ENCODE assay signal across 16 cellular contexts in genomic region chr4:156228706-156229105, GRCh38.
DNase-seq lines count a peak whose midpoint lies in the region; ATAC-seq and TF ChIP-seq lines count a peak whose summit lies in the region.
"Had no signal": no experiment of that assay in that cellular context is flagged by ENCODE, and none has a peak within 500 bp of the region (broad histone marks: within the 10 kb centered on the region; RNA-seq: fewer than 3 reads in every experiment).

No MANE protein-coding gene starts in this region.

- H3K9me2 ChIP-seq in GM23248 (ENCODE audit: insufficient read depth) (no peaks in the 10 kb centered on the region), PC-3 (replicated peaks; ENCODE audit: low read length) (no peaks in the 10 kb centered on the region)

- POLR2A ChIA-PET in PC-3 (lab: Charles Lee; ENCODE audit: unreplicated experiment) = no interaction called here

- intact Hi-C loops in PC-3 (cut with micrococcal nuclease) = no loop called here

- H3K4me1 ChIP-seq in GM23248 (ENCODE audit: insufficient read depth) (no peaks in the 10 kb centered on the region), PC-3 (ENCODE audit: insufficient read depth, low read length) (peaks cover 3% of the 10 kb centered on the region; the same call in 1 of the 2 replicates), smooth muscle cell (ENCODE audit: low read depth) (no peaks in the 10 kb centered on the region)
- H3K4me1 ChIP-seq: A549; BLaER1 treated with 17β-estradiol and CSF1 and Interleukin-3, amounts not matched to agents 10 nM and 100 nM had no signal

- TF ChIP-seq CTCF in PC-3 (conservative IDR thresholded peaks at IDR 0.05; ENCODE audit: low read depth, low read length) = no peak
- TF ChIP-seq CTCF in foreskin fibroblast (IDR thresholded peaks at IDR 0.05; ENCODE audit: low read depth, low read length) = no peak
- TF ChIP-seq CTCF in smooth muscle cell (IDR thresholded peaks at IDR 0.05; ENCODE audit: borderline replicate concordance, insufficient read depth, poor library complexity, severe bottlenecking) = no peak

- H3K36me3 ChIP-seq in GM23248 (ENCODE audit: low read depth) (no peaks in the 10 kb centered on the region), PC-3 (ENCODE audit: low read depth, low read length) (no peaks in the 10 kb centered on the region), smooth muscle cell (ENCODE audit: low read depth) (no peaks in the 10 kb centered on the region)
- H3K36me3 ChIP-seq: BLaER1 treated with 17β-estradiol and CSF1 and Interleukin-3, amounts not matched to agents 10 nM and 100 nM had no signal

- H2AFZ ChIP-seq in GM23248 (no peak overlapping the region), PC-3 (ENCODE audit: low read length) (no peak overlapping the region), smooth muscle cell (ENCODE audit: low read depth) (peak overlapping the region; percentile 69)

- H3K27me3 ChIP-seq in GM23248 (replicated peaks; ENCODE audit: insufficient read depth) = no peaks in the 10 kb centered on the region
- H3K27me3 ChIP-seq in PC-3 (ENCODE audit: low read length) = no peaks in the 10 kb centered on the region
- H3K27me3 ChIP-seq in smooth muscle cell (ENCODE audit: low read depth) = no peaks in the 10 kb centered on the region
- H3K27me3 ChIP-seq: BLaER1 treated with 17β-estradiol and CSF1 and Interleukin-3, amounts not matched to agents 10 nM and 100 nM had no signal

- no peak overlapping the region for H3K4me2 ChIP-seq in GM23248 (ENCODE audit: unreplicated experiment)
- H3K4me2 ChIP-seq in PC-3 (ENCODE audit: low read length) = no peak overlapping the region
- H3K4me2 ChIP-seq in smooth muscle cell = no peak overlapping the region
- H3K4me2 ChIP-seq: A549; BLaER1 treated with 17β-estradiol and CSF1 and Interleukin-3, amounts not matched to agents 10 nM and 100 nM had no signal

- CTCF ChIA-PET in PC-3 (lab: Charles Lee) = no interaction called here

- H3K9ac ChIP-seq in GM23248 (no peak overlapping the region), PC-3 (ENCODE audit: low read length) (no peak overlapping the region), smooth muscle cell (ENCODE audit: low read depth) (no peak overlapping the region)
- H3K9ac ChIP-seq: BLaER1 treated with 17β-estradiol and CSF1 and Interleukin-3, amounts not matched to agents 10 nM and 100 nM had no signal

- 74 to 80% methylated on average over 3 of the region's 3 CpGs for WGBS in GM23248 (ENCODE audit: low coverage in 1 of 2, low lambda C conversion rate in 2 of 2, missing lambda C conversion rate in 2 of 2), 2 experiments
- 49% methylated on average over 3 of the region's 3 CpGs for WGBS in smooth muscle cell (ENCODE audit: low lambda C conversion rate)

- H4K20me1 ChIP-seq in GM23248 (ENCODE audit: insufficient read depth) (no peaks in the 10 kb centered on the region), PC-3 (ENCODE audit: low read length) (no peaks in the 10 kb centered on the region), smooth muscle cell (ENCODE audit: low read depth) (no peaks in the 10 kb centered on the region)
- H4K20me1 ChIP-seq: BLaER1 treated with 17β-estradiol and CSF1 and Interleukin-3, amounts not matched to agents 10 nM and 100 nM had no signal

- no peaks in the 10 kb centered on the region for H3K9me3 ChIP-seq in GM23248 (ENCODE audit: low read depth)
- H3K9me3 ChIP-seq in PC-3 (ENCODE audit: low read length) = no peaks in the 10 kb centered on the region
- no peaks in the 10 kb centered on the region for H3K9me3 ChIP-seq in smooth muscle cell (replicated peaks; ENCODE audit: low read depth)
- H3K9me3 ChIP-seq: A549; BLaER1 treated with 17β-estradiol and CSF1 and Interleukin-3, amounts not matched to agents 10 nM and 100 nM had no signal

- in situ Hi-C loops in GM23248 (cut with MboI) = no loop called here

- BruUV-seq in PC-3 (replicated peaks; lab: Mats Ljungman, UMichigan) = no TSS peak

- peak; percentile 31 for DNase-seq in GM23248
- peak; percentile 13 for DNase-seq in PC-3
- peak; percentile 33 to 56 for DNase-seq in foreskin fibroblast
- no peak for DNase-seq in smooth muscle cell (lab: John Stamatoyannopoulos, UW; ENCODE audit: unreplicated experiment)
- DNase-seq in activated CD4-positive, alpha-beta T cell treated with anti-CD3 and anti-CD28 coated beads, Interleukin-2, amount 50 U/mL, for 1 hour = no peak
- DNase-seq in activated naive CD4-positive, alpha-beta T cell treated with Interleukin-2 at 50 U/mL for 16 hours = no peak
- DNase-seq: AML-193; CD4-positive, CD25-positive, alpha-beta regulatory T cell; DMS53; GF-D8 had no signal

- H3K4me3 ChIP-seq in GM23248 = no peak overlapping the region
- no peak overlapping the region for H3K4me3 ChIP-seq in PC-3 (ENCODE audit: low read length)
- no peak overlapping the region for H3K4me3 ChIP-seq in foreskin fibroblast (ENCODE audit: low read depth in 1 of 2, low read length in 2 of 2)
- H3K4me3 ChIP-seq in smooth muscle cell = no peak overlapping the region
- H3K4me3 ChIP-seq: A549; BLaER1 treated with 17β-estradiol and CSF1 and Interleukin-3, amounts not matched to agents 10 nM and 100 nM had no signal

- H3K79me2 ChIP-seq in GM23248 (ENCODE audit: insufficient read depth) (no peaks in the 10 kb centered on the region), PC-3 (ENCODE audit: low read length) (no peaks in the 10 kb centered on the region), smooth muscle cell (ENCODE audit: low read depth) (no peaks in the 10 kb centered on the region)

- no peak for ATAC-seq in PC-3
- ATAC-seq in esophagus mucosa = no peak
- ATAC-seq in HG02763 (IDR thresholded peaks at IDR 0.05; ENCODE audit: unreplicated experiment) = no peak
- ATAC-seq: A549, HCT116, HepG2 had no signal

- H3K27ac ChIP-seq in GM23248 (no peak overlapping the region), PC-3 (ENCODE audit: low read length) (no peak overlapping the region), smooth muscle cell (ENCODE audit: low read depth) (no peak overlapping the region)
- H3K27ac ChIP-seq: A549; BLaER1 treated with 17β-estradiol and CSF1 and Interleukin-3, amounts not matched to agents 10 nM and 100 nM had no signal

- H3F3A ChIP-seq in GM23248 (ENCODE audit: insufficient read depth) (no peaks in the 10 kb centered on the region), PC-3 (ENCODE audit: low read length, unreplicated experiment) (no peaks in the 10 kb centered on the region), smooth muscle cell (ENCODE audit: low read depth) (peaks cover 7% of the 10 kb centered on the region)

Comparison
In these comparisons a context has a peak if more than half of its experiments do, and no peak if none do; other contexts are left out.
1. DNase-seq: peak in GM23248 (single experiment), PC-3 (single experiment) and foreskin fibroblast (2 of 2); none in smooth muscle cell (single experiment), activated CD4-positive, alpha-beta T cell treated with anti-CD3 and anti-CD28 coated beads, Interleukin-2, amount 50 U/mL, for 1 hour (single experiment) and activated naive CD4-positive, alpha-beta T cell treated with Interleukin-2 at 50 U/mL for 16 hours (single experiment).